Comparison of ENCODE assay signal across 10 cellular contexts in the genomic region with DNA sequence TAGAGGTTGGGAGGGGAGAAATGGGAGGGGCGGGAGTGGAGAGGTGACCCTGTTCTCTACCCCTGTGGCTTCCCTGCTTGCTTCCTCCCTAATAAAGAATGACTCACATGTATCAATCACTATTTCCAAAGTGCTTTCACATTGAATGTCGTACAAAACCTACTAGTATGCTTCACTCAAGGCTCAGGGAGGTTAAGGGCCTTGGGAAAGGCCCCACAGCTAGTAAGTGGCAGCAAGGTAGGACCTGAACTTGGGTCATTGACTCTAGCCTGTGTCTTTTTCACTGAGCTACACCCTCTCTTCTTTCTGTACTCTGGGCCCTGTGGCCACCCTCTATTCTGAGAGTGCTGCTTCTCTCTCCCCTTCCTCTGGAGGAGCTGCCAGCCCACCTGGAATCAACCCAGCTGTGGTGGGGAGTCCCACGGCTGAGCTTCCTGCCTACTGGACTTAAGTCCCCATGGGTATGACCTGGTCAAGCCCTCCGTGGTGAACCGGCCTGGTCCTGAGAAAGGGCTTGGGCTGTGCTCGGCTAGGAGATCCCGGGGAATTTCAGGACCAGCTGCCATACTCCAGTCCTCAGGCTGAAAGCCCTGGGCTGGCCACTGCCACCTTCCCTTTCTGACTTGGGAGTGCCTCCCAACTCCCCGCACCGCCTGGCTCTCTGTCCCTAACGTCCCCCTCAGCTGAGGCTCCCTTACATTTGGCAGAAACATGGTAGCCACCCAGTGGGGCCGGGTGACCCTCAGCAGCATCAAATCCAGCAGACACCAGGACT. TPM values are rescaled to one million over a fixed set of nuclear protein-coding genes. Genes with fewer than 3 reads are reported as not detected.
A peak's percentile ranks its signal among the peaks of the same experiment; 100 is the strongest.
DNase-seq lines count a peak whose midpoint lies in the region; ATAC-seq and TF ChIP-seq lines count a peak whose summit lies in the region.
"Had no signal": no experiment of that assay in that cellular context is flagged by ENCODE, and none has a peak within 500 bp of the region (broad histone marks: within the 10 kb centered on the region; RNA-seq: fewer than 3 reads in every experiment).

No MANE protein-coding gene starts in this region.

- H3K4me1 ChIP-seq in tibial nerve (peaks cover 0 to 44% (median 8%) of the 10 kb centered on the region in 4 donors), smooth muscle cell (ENCODE audit: low read depth) (no peaks in the 10 kb centered on the region)

- no peak overlapping the region for H3K4me2 ChIP-seq in smooth muscle cell

- intact Hi-C loops in Right ventricle myocardium superior (cut with DNase I): no loop called here
- intact Hi-C loops in cardiac septum (cut with DNase I): loop anchor here (10.0 kb wide), 1 partner anchor 149 kb away; no protein-coding TSS in a partner anchor

- H3K27me3 Mint-ChIP-seq in natural killer cell treated with Interleukin-12 subunit alpha and Interleukin-12 subunit beta and Interleukin-15 and Interleukin-18, amount 100 ng/mL, for 72 hours: no peaks in the 10 kb centered on the region

- WGBS in tibial nerve, 2 donors: 69 to 74% methylated on average over 10 to 11 of the region's 11 CpGs
- WGBS in smooth muscle cell (ENCODE audit: low lambda C conversion rate): 96% methylated on average over 4 of the region's 11 CpGs

- no peaks in the 10 kb centered on the region for H3K9me3 Mint-ChIP-seq in natural killer cell treated with Interleukin-12 subunit alpha and Interleukin-12 subunit beta and Interleukin-15 and Interleukin-18, amount 100 ng/mL, for 72 hours

- H3K27me3 ChIP-seq in tibial nerve (no peaks in the 10 kb centered on the region), smooth muscle cell (ENCODE audit: low read depth) (no peaks in the 10 kb centered on the region)

- ATAC-seq in Right ventricle myocardium superior (ENCODE audit: poor library complexity) (no peak), HG02588 (IDR thresholded peaks at IDR 0.05; ENCODE audit: unreplicated experiment) (no peak)
- no peak for ATAC-seq in natural killer cell treated with Interleukin-12 subunit alpha and Interleukin-12 subunit beta and Interleukin-15 and Interleukin-18, amount 100 ng/mL, for 72 hours

- H3K27ac Mint-ChIP-seq in natural killer cell treated with Interleukin-12 subunit alpha and Interleukin-12 subunit beta and Interleukin-15 and Interleukin-18, amount 100 ng/mL, for 72 hours: peak overlapping the region; percentile 59 to 71

- H3F3A ChIP-seq in smooth muscle cell (ENCODE audit: low read depth): no peaks in the 10 kb centered on the region

- no peaks in the 10 kb centered on the region for H3K79me2 ChIP-seq in smooth muscle cell (ENCODE audit: low read depth)

- no peak for TF ChIP-seq EP300 in tibial nerve (IDR thresholded peaks at IDR 0.05)

- H3K4me1 Mint-ChIP-seq in natural killer cell treated with Interleukin-12 subunit alpha and Interleukin-12 subunit beta and Interleukin-15 and Interleukin-18, amount 100 ng/mL, for 72 hours (ENCODE audit: low read depth in 2 of 2): peaks cover 5 to 15% of the 10 kb centered on the region in 2 donors

- no peak overlapping the region for H2AFZ ChIP-seq in smooth muscle cell (ENCODE audit: low read depth)

- H3K27ac ChIP-seq in cingulate gyrus (ENCODE audit: low read depth, low read length) (peak overlapping the region; percentile 65), tibial nerve (peak overlapping the region; percentile 30 to 86 (median 66)), smooth muscle cell (ENCODE audit: low read depth) (no peak overlapping the region)

- no peaks in the 10 kb centered on the region for H4K20me1 ChIP-seq in smooth muscle cell (ENCODE audit: low read depth)

- TF ChIP-seq CTCF in tibial nerve (IDR thresholded peaks at IDR 0.05): no peak
- no peak for TF ChIP-seq CTCF in smooth muscle cell (IDR thresholded peaks at IDR 0.05; ENCODE audit: borderline replicate concordance, insufficient read depth, poor library complexity, severe bottlenecking)

- H3K36me3 ChIP-seq in tibial nerve: peaks cover 4 to 98% (median 46%) of the 10 kb centered on the region in 3 donors
- H3K36me3 ChIP-seq in smooth muscle cell (ENCODE audit: low read depth): peaks cover 7% of the 10 kb centered on the region

- no peak overlapping the region for H3K9ac ChIP-seq in smooth muscle cell (ENCODE audit: low read depth)

- H3K36me3 Mint-ChIP-seq in natural killer cell treated with Interleukin-12 subunit alpha and Interleukin-12 subunit beta and Interleukin-15 and Interleukin-18, amount 100 ng/mL, for 72 hours: peaks cover 11% of the 10 kb centered on the region

- H3K4me3 Mint-ChIP-seq in natural killer cell treated with Interleukin-12 subunit alpha and Interleukin-12 subunit beta and Interleukin-15 and Interleukin-18, amount 100 ng/mL, for 72 hours: no peak overlapping the region

- peak; percentile 24 for DNase-seq in Right ventricle myocardium superior
- DNase-seq in cardiac septum (ENCODE audit: low spot score): no peak
- DNase-seq in natural killer cell treated with Interleukin-12 subunit alpha and Interleukin-12 subunit beta and Interleukin-15 and Interleukin-18, amount 100 ng/mL, for 72 hours (ENCODE audit: low spot score): no peak
- DNase-seq in tibial nerve (ENCODE audit: low spot score in 2 of 2): no peak
- DNase-seq in nucleus accumbens (lab: John Stamatoyannopoulos, UW): no peak
- no peak for DNase-seq in smooth muscle cell (lab: John Stamatoyannopoulos, UW; ENCODE audit: unreplicated experiment)
- DNase-seq: hypothalamus, NCI-H2171 had no signal

- H3K4me3 ChIP-seq in tibial nerve (no peak overlapping the region), smooth muscle cell (no peak overlapping the region)

- no peaks in the 10 kb centered on the region for H3K9me3 ChIP-seq in tibial nerve
- no peaks in the 10 kb centered on the region for H3K9me3 ChIP-seq in smooth muscle cell (replicated peaks; ENCODE audit: low read depth)

- no peak for TF ChIP-seq POLR2A in tibial nerve (IDR thresholded peaks at IDR 0.05)

RNA-seq across cellular contexts. Expression of a gene that starts 13.0 kb away (rescaled TPM):
- total RNA-seq in Right ventricle myocardium superior (26.8 TPM), cardiac septum (20.7 TPM), tibial nerve (10 to 100 TPM; 24.6 to 37.9 (median 33.8) TPM), smooth muscle cell (2.4 and 11.4 TPM in 2 replicates)
- total RNA-seq in natural killer cell treated with Interleukin-12 subunit alpha and Interleukin-12 subunit beta and Interleukin-15 and Interleukin-18, amount 100 ng/mL, for 72 hours: 1 to 10 TPM; 5.1 to 9.8 TPM
- polyA plus RNA-seq in smooth muscle cell: 6.2 and 8.6 TPM in 2 replicates

RNA-seq across cellular contexts. Expression of a gene that starts 27.4 kb away (rescaled TPM):
- 30.6 TPM for total RNA-seq in Right ventricle myocardium superior
- 26.3 TPM for total RNA-seq in cardiac septum
- under 1 TPM; 0.19 to 0.25 TPM for total RNA-seq in natural killer cell treated with Interleukin-12 subunit alpha and Interleukin-12 subunit beta and Interleukin-15 and Interleukin-18, amount 100 ng/mL, for 72 hours
- 100 to 1,000 TPM in 1 of 4 donors, 10 to 100 TPM in 3; 47.3 to 109 (median 83.6) TPM for total RNA-seq in tibial nerve
- 4.0 and 5.6 TPM in 2 replicates for total RNA-seq in smooth muscle cell
- 1.9 and 3.6 TPM in 2 replicates for polyA plus RNA-seq in smooth muscle cell

RNA-seq across cellular contexts. Expression of a gene that starts 33.6 kb away (rescaled TPM):
- total RNA-seq in Right ventricle myocardium superior (35.9 TPM), cardiac septum (62.7 TPM), tibial nerve (100 to 1,000 TPM in 2 of 4 donors, 10 to 100 TPM in 2; 90.4 to 186 (median 98.4) TPM), smooth muscle cell (19.3 and 24.1 TPM in 2 replicates)
- 100 to 1,000 TPM; 127 to 176 TPM for total RNA-seq in natural killer cell treated with Interleukin-12 subunit alpha and Interleukin-12 subunit beta and Interleukin-15 and Interleukin-18, amount 100 ng/mL, for 72 hours
- 32.4 and 47.0 TPM in 2 replicates for polyA plus RNA-seq in smooth muscle cell
